8 cellular contexts compared by ENCODE assay signal in the genomic region with DNA sequence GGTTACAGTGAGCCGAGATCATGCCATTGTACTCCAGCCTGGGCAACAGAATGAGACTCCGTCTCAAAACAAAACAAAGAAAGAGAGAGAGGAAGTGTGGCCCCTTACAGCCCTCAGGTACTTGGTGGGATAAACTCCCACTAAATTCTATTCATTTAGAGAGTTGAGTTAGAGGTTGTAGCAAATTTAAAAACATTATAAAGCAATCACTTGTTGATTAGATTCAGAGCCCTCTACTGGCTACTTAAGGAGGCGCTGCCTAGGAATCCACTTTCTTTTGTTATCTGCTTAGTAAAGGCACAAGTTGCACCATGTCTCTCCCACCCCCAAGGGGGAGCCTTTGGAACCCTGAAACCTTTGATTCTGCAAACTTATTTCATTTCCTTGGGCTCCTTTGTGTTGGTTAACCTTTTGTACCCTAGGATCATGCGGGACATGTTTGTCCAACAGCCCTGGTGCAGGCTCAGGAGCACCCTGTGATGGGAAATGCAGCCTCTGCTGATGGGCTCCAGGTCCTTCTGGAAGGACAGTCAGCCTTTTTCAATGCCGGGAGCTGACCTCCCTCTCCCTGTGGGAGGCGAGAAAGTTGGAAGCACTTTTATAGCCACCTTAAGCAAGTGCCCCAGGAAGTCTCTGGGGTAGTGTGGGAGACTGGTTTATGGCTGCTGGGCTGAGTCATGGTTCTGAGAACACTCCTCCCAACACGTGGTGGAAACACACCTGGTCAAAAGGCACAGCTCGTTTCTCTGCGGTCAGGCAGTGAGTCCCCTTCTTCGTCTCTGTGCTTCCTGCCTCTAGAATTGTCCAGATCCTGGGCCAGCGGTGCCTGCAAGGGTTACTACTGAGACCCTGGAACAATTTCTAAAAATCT. TPM values are rescaled to one million over a fixed set of nuclear protein-coding genes. Genes with fewer than 3 reads are reported as not detected.
DNase-seq lines count a peak whose midpoint lies in the region; ATAC-seq and TF ChIP-seq lines count a peak whose summit lies in the region.

No MANE protein-coding gene starts in this region.

- H3K27me3 ChIP-seq in CD4-positive, CD25-positive, alpha-beta regulatory T cell (ENCODE audit: control insufficient read depth, insufficient read depth, low read length) = no peaks in the 10 kb centered on the region
- no peaks in the 10 kb centered on the region for H3K27me3 ChIP-seq in prostate gland (replicated peaks; ENCODE audit: insufficient read depth)

- TF ChIP-seq CTCF in prostate gland (IDR thresholded peaks at IDR 0.05) = peak in 3 of 4 experiments; percentile 23 to 54 (median 40)

- peak; percentile 91 to 92 for ATAC-seq in CD4-positive, CD25-positive, alpha-beta regulatory T cell (ENCODE audit: low read depth in 2 of 2)
- ATAC-seq in GM18907 (IDR thresholded peaks at IDR 0.05; ENCODE audit: unreplicated experiment) (peak; percentile 95), HG03095 (IDR thresholded peaks at IDR 0.05; ENCODE audit: unreplicated experiment) (peak; percentile 96)

- peaks cover 11 to 40% (median 25%) of the 10 kb centered on the region in 4 donors for H3K4me1 Mint-ChIP-seq in CD4-positive, CD25-positive, alpha-beta regulatory T cell

- peak; percentile 42 for TF ChIP-seq POLR2A in prostate gland (IDR thresholded peaks at IDR 0.05)

- intact Hi-C loops in prostate gland (cut with DNase I) = no loop called here

- no peaks in the 10 kb centered on the region for H3K27me3 Mint-ChIP-seq in CD4-positive, CD25-positive, alpha-beta regulatory T cell

- H3K4me3 Mint-ChIP-seq in CD4-positive, CD25-positive, alpha-beta regulatory T cell = peak overlapping the region; percentile 11 to 76 (median 54)

- H3K36me3 Mint-ChIP-seq in CD4-positive, CD25-positive, alpha-beta regulatory T cell = no peaks in the 10 kb centered on the region

- H3K9me3 Mint-ChIP-seq in CD4-positive, CD25-positive, alpha-beta regulatory T cell = peaks cover 0 to 4% (median 0%) of the 10 kb centered on the region in 7 donors

- H3K27ac Mint-ChIP-seq in CD4-positive, CD25-positive, alpha-beta regulatory T cell = peak overlapping the region; percentile 69 to 76 (median 76)

- peak overlapping the region; percentile 67 for H3K4me3 ChIP-seq in CD4-positive, CD25-positive, alpha-beta regulatory T cell (ENCODE audit: low read depth, low read length)
- no peak overlapping the region for H3K4me3 ChIP-seq in prostate gland

- H3K9me3 ChIP-seq in CD4-positive, CD25-positive, alpha-beta regulatory T cell (ENCODE audit: control insufficient read depth in 2 of 2, low read length in 2 of 2) = no peaks in the 10 kb centered on the region
- no peaks in the 10 kb centered on the region for H3K9me3 ChIP-seq in prostate gland

- H3K4me1 ChIP-seq in CD4-positive, CD25-positive, alpha-beta regulatory T cell (ENCODE audit: control insufficient read depth, insufficient read depth, low read length, poor library complexity, severe bottlenecking) = peaks cover 32% of the 10 kb centered on the region
- H3K4me1 ChIP-seq in prostate gland (replicated peaks) = no peaks in the 10 kb centered on the region

- DNase-seq in CD4-positive, CD25-positive, alpha-beta regulatory T cell = peak; percentile 24 to 92 (median 60)
- peak; percentile 66 for DNase-seq in NOMO-1 treated with DMSO at 0.1 percent for 48 hours (lab: John Stamatoyannopoulos, UW; ENCODE audit: unreplicated experiment)
- DNase-seq in activated T-cell treated with anti-CD3 and anti-CD28 coated beads for 4 hours = peak; percentile 52
- DNase-seq in fibroblast of peridontal ligament (ENCODE audit: extremely low read depth) = peak; percentile 72
- peak; percentile 62 for DNase-seq in prostate gland (ENCODE audit: low spot score)
- DNase-seq in cortex of kidney (lab: John Stamatoyannopoulos, UW) = no peak

- peak overlapping the region; percentile 70 for H3K27ac ChIP-seq in CD4-positive, CD25-positive, alpha-beta regulatory T cell (ENCODE audit: insufficient read depth, low read length, poor library complexity, severe bottlenecking)
- H3K27ac ChIP-seq in prostate gland = peak overlapping the region in 1 of 2 donors; percentile 36

- no peaks in the 10 kb centered on the region for H3K36me3 ChIP-seq in CD4-positive, CD25-positive, alpha-beta regulatory T cell (ENCODE audit: control insufficient read depth, insufficient read depth, low read length)
- H3K36me3 ChIP-seq in prostate gland = no peaks in the 10 kb centered on the region

- 37% methylated on average over 11 of the region's 11 CpGs for WGBS in prostate gland

RNA-seq across cellular contexts. Expression of a gene that starts 2.3 kb away (rescaled TPM):
- total RNA-seq in CD4-positive, CD25-positive, alpha-beta regulatory T cell = 11.1 TPM
- polyA plus RNA-seq in CD4-positive, CD25-positive, alpha-beta regulatory T cell = 1 to 10 TPM; 2.2 to 6.2 (median 4.4) TPM
- total RNA-seq in prostate gland = 1 to 10 TPM in 1 of 2 donors, under 1 TPM in 1; 0.23 to 1.6 TPM

RNA-seq across cellular contexts. Expression of a gene that starts 42.4 kb away (rescaled TPM):
- 51.1 TPM for total RNA-seq in CD4-positive, CD25-positive, alpha-beta regulatory T cell
- polyA plus RNA-seq in CD4-positive, CD25-positive, alpha-beta regulatory T cell = 10 to 100 TPM in 3 of 4 donors, 1 to 10 TPM in 1; 9.8 to 27.2 (median 14.9) TPM
- total RNA-seq in prostate gland = 10 to 100 TPM; 18.5 to 37.0 TPM

RNA-seq across cellular contexts. Expression of a gene that starts 55.9 kb away (rescaled TPM):
- total RNA-seq in CD4-positive, CD25-positive, alpha-beta regulatory T cell = 86.4 TPM
- polyA plus RNA-seq in CD4-positive, CD25-positive, alpha-beta regulatory T cell = 100 to 1,000 TPM in 3 of 4 donors, 10 to 100 TPM in 1; 95.6 to 115 (median 106) TPM
- total RNA-seq in prostate gland = 100 to 1,000 TPM in 1 of 2 donors, 10 to 100 TPM in 1; 67.8 to 134 TPM
